Comparison of ENCODE assay signal across 21 cellular contexts in genomic region chr16:61131447-61131846, GRCh38.
DNase-seq lines count a peak whose midpoint lies in the region; ATAC-seq and TF ChIP-seq lines count a peak whose summit lies in the region.
"Had no signal": no experiment of that assay in that cellular context is flagged by ENCODE, and none has a peak within 500 bp of the region (broad histone marks: within the 10 kb centered on the region; RNA-seq: fewer than 3 reads in every experiment).

No MANE protein-coding gene starts in this region.

- peaks cover 9% of the 10 kb centered on the region for H3K9me3 Mint-ChIP-seq in GM23338
- H3K9me3 Mint-ChIP-seq in WTC11: peaks cover 16% of the 10 kb centered on the region
- peaks cover 3% of the 10 kb centered on the region for H3K9me3 Mint-ChIP-seq in neural progenitor cell

- H3K9ac ChIP-seq in neural progenitor cell: no peak overlapping the region
- H3K9ac ChIP-seq: BLaER1 had no signal

- H3K36me3 Mint-ChIP-seq in GM23338 (ENCODE audit: low read depth) (no peaks in the 10 kb centered on the region), WTC11 (peaks cover 3% of the 10 kb centered on the region), neural progenitor cell (no peaks in the 10 kb centered on the region)
- H3K36me3 Mint-ChIP-seq: CD4-positive, CD25-positive, alpha-beta regulatory T cell; CD8-positive, alpha-beta T cell had no signal

- H3F3A ChIP-seq in GM23338 (replicated peaks; ENCODE audit: low read depth): no peaks in the 10 kb centered on the region
- H3F3A ChIP-seq in neural progenitor cell (ENCODE audit: low read depth): no peaks in the 10 kb centered on the region

- H3K9me2 ChIP-seq in GM23338 (ENCODE audit: insufficient read depth): no peaks in the 10 kb centered on the region

- no peaks in the 10 kb centered on the region for H3K79me2 ChIP-seq in GM23338 (replicated peaks; ENCODE audit: insufficient read depth)
- no peaks in the 10 kb centered on the region for H3K79me2 ChIP-seq in neural progenitor cell (ENCODE audit: low read depth)

- H3K4me2 ChIP-seq in GM23338 (peak overlapping the region; percentile 40; the same call in 1 of the 2 replicates), neural progenitor cell (no peak overlapping the region)
- H3K4me2 ChIP-seq: BLaER1 had no signal

- H3K27me3 ChIP-seq in GM23338 (ENCODE audit: insufficient read depth) (no peaks in the 10 kb centered on the region), neural progenitor cell (no peaks in the 10 kb centered on the region), right atrium auricular region (no peaks in the 10 kb centered on the region)
- H3K27me3 ChIP-seq: BLaER1 had no signal

- H3K27ac Mint-ChIP-seq in GM23338: no peak overlapping the region
- no peak overlapping the region for H3K27ac Mint-ChIP-seq in WTC11
- no peak overlapping the region for H3K27ac Mint-ChIP-seq in neural progenitor cell
- H3K27ac Mint-ChIP-seq: B cell; CD4-positive, CD25-positive, alpha-beta regulatory T cell; CD8-positive, alpha-beta T cell; HFFc6 had no signal

- TF ChIP-seq CTCF in GM23338 (conservative IDR thresholded peaks at IDR 0.05; ENCODE audit: low read depth in 2 of 2) (no peak), WTC11 (IDR thresholded peaks at IDR 0.05) (no peak), neural progenitor cell (IDR thresholded peaks at IDR 0.05) (no peak), right atrium auricular region (IDR thresholded peaks at IDR 0.05) (no peak)

- CTCF ChIA-PET in WTC11 (lab: Charles Lee): interaction anchor here (1.1 kb wide), 1 partner anchor 117 kb away, joined by 3 read pairs; no protein-coding TSS in a partner anchor

- H3K4me1 ChIP-seq in GM23338 (ENCODE audit: insufficient read depth): no peaks in the 10 kb centered on the region
- H3K4me1 ChIP-seq in neural progenitor cell: no peaks in the 10 kb centered on the region
- H3K4me1 ChIP-seq in right atrium auricular region: no peaks in the 10 kb centered on the region
- H3K4me1 ChIP-seq: BLaER1, Caco-2, HAP-1 had no signal

- no peaks in the 10 kb centered on the region for H3K36me3 ChIP-seq in GM23338 (ENCODE audit: insufficient read depth)
- H3K36me3 ChIP-seq in neural progenitor cell: no peaks in the 10 kb centered on the region
- H3K36me3 ChIP-seq in right atrium auricular region: no peaks in the 10 kb centered on the region
- H3K36me3 ChIP-seq: BLaER1, HAP-1 had no signal

- ATAC-seq in GM23338: peak; percentile 70
- peak; percentile 86 for ATAC-seq in WTC11
- ATAC-seq in GM18520 (IDR thresholded peaks at IDR 0.05; ENCODE audit: unreplicated experiment): no peak
- ATAC-seq: CD8-positive, alpha-beta T cell; GM12878 had no signal

- H3K4me1 Mint-ChIP-seq in GM23338: peaks cover 7% of the 10 kb centered on the region; the same call in 2 of the 3 replicates
- H3K4me1 Mint-ChIP-seq in WTC11: peaks cover 7% of the 10 kb centered on the region
- no peaks in the 10 kb centered on the region for H3K4me1 Mint-ChIP-seq in neural progenitor cell
- H3K4me1 Mint-ChIP-seq: B cell; CD4-positive, CD25-positive, alpha-beta regulatory T cell had no signal

- H3K27me3 Mint-ChIP-seq in GM23338 (ENCODE audit: insufficient read depth, low read depth, poor library complexity) (peaks cover 6% of the 10 kb centered on the region), WTC11 (ENCODE audit: low read depth) (no peaks in the 10 kb centered on the region), neural progenitor cell (ENCODE audit: insufficient read depth, low read depth) (no peaks in the 10 kb centered on the region)
- H3K27me3 Mint-ChIP-seq: B cell; CD4-positive, CD25-positive, alpha-beta regulatory T cell had no signal

- H3K27ac ChIP-seq in GM23338 (ENCODE audit: low read depth) (0 out of 2 replicates have a peak overlapping the region, but pooled peaks have one; percentile 33), neural progenitor cell (no peak overlapping the region), right atrium auricular region (no peak overlapping the region)
- H3K27ac ChIP-seq: 22Rv1, BLaER1, C4-2B had no signal

- H4K20me1 ChIP-seq in GM23338 (replicated peaks; ENCODE audit: insufficient read depth) (0 out of 2 replicates have a peak, but pooled peaks cover 2% of the 10 kb centered on the region), neural progenitor cell (ENCODE audit: low read depth) (no peaks in the 10 kb centered on the region)
- H4K20me1 ChIP-seq: BLaER1 had no signal

- POLR2A ChIA-PET in WTC11 (lab: Charles Lee): no interaction called here

- H2AFZ ChIP-seq in GM23338: no peak overlapping the region
- peak overlapping the region; percentile 2 for H2AFZ ChIP-seq in neural progenitor cell (replicated peaks)

- no peak overlapping the region for H3K4me3 Mint-ChIP-seq in GM23338
- H3K4me3 Mint-ChIP-seq in WTC11: no peak overlapping the region
- H3K4me3 Mint-ChIP-seq in neural progenitor cell: no peak overlapping the region
- H3K4me3 Mint-ChIP-seq: B cell; CD4-positive, CD25-positive, alpha-beta regulatory T cell; CD8-positive, alpha-beta T cell; HFFc6 had no signal

- no peaks in the 10 kb centered on the region for H3K9me3 ChIP-seq in neural progenitor cell (ENCODE audit: low read depth)
- no peaks in the 10 kb centered on the region for H3K9me3 ChIP-seq in right atrium auricular region
- H3K9me3 ChIP-seq: Caco-2, HAP-1 had no signal

- no peak overlapping the region for H3K4me3 ChIP-seq in GM23338
- no peak overlapping the region for H3K4me3 ChIP-seq in neural progenitor cell
- no peak overlapping the region for H3K4me3 ChIP-seq in right atrium auricular region
- H3K4me3 ChIP-seq: BLaER1, GM12878, HAP-1 had no signal

- DNase-seq in GM23338 (ENCODE audit: low spot score) (peak; percentile 8), WTC11 (ENCODE audit: low spot score) (no peak), iPS-NIHi11 (ENCODE audit: low spot score) (peak; percentile 8), neural progenitor cell (ENCODE audit: low spot score) (no peak), right atrium auricular region (ENCODE audit: low spot score) (no peak)
- DNase-seq in stimulated activated CD8-positive, alpha-beta memory T cell treated with anti-CD3 and anti-CD28 coated beads, Interleukin-4, amount 100 ng/mL, for 48 hours: no peak
- DNase-seq: Caco-2; CD4-positive, CD25-positive, alpha-beta regulatory T cell; CD8-positive, alpha-beta T cell; DMS153; EL; GDM1; GOT3; HFFc6 had no signal

TF ChIP-seq in GM23338, 12 proteins besides CTCF, POLR2A, EP300 and RAD21:
- TF ChIP-seq ETS1 (IDR thresholded peaks at IDR 0.05): no peak
- TF ChIP-seq CREB1 (CRISPR knock-in tag; IDR thresholded peaks at IDR 0.05; ENCODE audit: low read depth): no peak
- TF ChIP-seq STAT1 (IDR thresholded peaks at IDR 0.05; ENCODE audit: unreplicated experiment): no peak
- no peak for TF ChIP-seq EZH2 (IDR thresholded peaks at IDR 0.05; ENCODE audit: low read depth, unreplicated experiment)

TF ChIP-seq in WTC11, 78 proteins besides CTCF, POLR2A, EP300 and RAD21 (continues in another document):
- TF ChIP-seq ATF6 (CRISPR knock-in tag; IDR thresholded peaks at IDR 0.05) (no peak), OVOL2 (CRISPR knock-in tag; IDR thresholded peaks at IDR 0.05; ENCODE audit: borderline replicate concordance) (no peak), MLX (CRISPR knock-in tag; IDR thresholded peaks at IDR 0.05) (no peak), HMGA2 (CRISPR knock-in tag; IDR thresholded peaks at IDR 0.05) (no peak), ZNF317 (CRISPR knock-in tag; IDR thresholded peaks at IDR 0.05; ENCODE audit: borderline replicate concordance, low read depth) (no peak), SP1 (CRISPR knock-in tag; conservative IDR thresholded peaks at IDR 0.05) (no peak), ESRRA (CRISPR knock-in tag; IDR thresholded peaks at IDR 0.05; ENCODE audit: borderline replicate concordance) (no peak), IRF1 (CRISPR knock-in tag; IDR thresholded peaks at IDR 0.05) (no peak), ZNF416 (CRISPR knock-in tag; IDR thresholded peaks at IDR 0.05) (no peak), ATF2 (CRISPR knock-in tag; IDR thresholded peaks at IDR 0.05; ENCODE audit: borderline replicate concordance, low read depth) (no peak)

Comparison
In these comparisons a context has a peak if more than half of its experiments do, and no peak if none do; other contexts are left out.
1. DNase-seq: peak in GM23338 (single experiment) and iPS-NIHi11 (single experiment); none in WTC11 (single experiment), neural progenitor cell (single experiment), right atrium auricular region (single experiment) and stimulated activated CD8-positive, alpha-beta memory T cell treated with anti-CD3 and anti-CD28 coated beads, Interleukin-4, amount 100 ng/mL, for 48 hours (single experiment).